Comparison of ENCODE assay signal across 23 cellular contexts in the genomic region with DNA sequence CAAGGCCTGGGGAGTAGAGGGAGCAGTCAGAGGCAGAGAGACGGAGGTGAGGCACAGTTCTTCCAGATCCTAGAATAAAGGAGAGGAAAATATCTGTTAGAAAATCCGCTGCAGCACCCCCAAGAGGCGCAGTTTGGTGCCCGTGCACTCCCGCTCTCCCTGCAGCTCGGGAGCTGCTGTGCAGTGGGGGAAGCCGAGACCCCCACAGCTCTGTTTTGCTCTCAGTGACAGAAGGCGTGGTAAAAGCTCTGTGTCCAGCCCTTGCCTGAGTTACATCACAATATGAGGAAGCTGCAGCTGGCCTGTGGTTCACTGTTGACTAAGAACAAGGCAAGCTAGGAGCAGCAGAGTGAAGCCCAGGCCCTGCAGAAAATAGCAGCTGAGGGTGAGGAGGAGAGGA.
DNase-seq lines count a peak whose midpoint lies in the region; ATAC-seq and TF ChIP-seq lines count a peak whose summit lies in the region.
"Had no signal": no experiment of that assay in that cellular context is flagged by ENCODE, and none has a peak within 500 bp of the region (broad histone marks: within the 10 kb centered on the region; RNA-seq: fewer than 3 reads in every experiment).

No MANE protein-coding gene starts in this region.

- peaks cover 0 to 1% (median 0%) of the 10 kb centered on the region in 11 donors for H3K9me3 ChIP-seq in heart right ventricle
- H3K9me3 ChIP-seq: left ventricle myocardium inferior, mucosa of descending colon had no signal

- H3K27ac ChIP-seq in heart right ventricle, result no peak overlapping the region
- H3K27ac ChIP-seq in RWPE1, result no peak overlapping the region
- H3K27ac ChIP-seq: C4-2B, left ventricle myocardium inferior, stomach, VCaP had no signal

- H3K4me3 Mint-ChIP-seq in glutamatergic neuron (ENCODE audit: unreplicated experiment), result no peak overlapping the region
- H3K4me3 Mint-ChIP-seq: brain; effector memory CD8-positive, alpha-beta T cell; type B pancreatic cell had no signal

- WGBS in heart right ventricle, 2 donors, result 35 to 37% methylated on average over 8 of the region's 8 CpGs

- H3K36me3 Mint-ChIP-seq in glutamatergic neuron (ENCODE audit: unreplicated experiment), result peaks cover 3% of the 10 kb centered on the region
- H3K36me3 Mint-ChIP-seq: brain, type B pancreatic cell had no signal

- peak overlapping the region; percentile 18 for H3K27ac Mint-ChIP-seq in glutamatergic neuron (ENCODE audit: unreplicated experiment)
- H3K27ac Mint-ChIP-seq: activated T-helper 2 cell treated with anti-CD3 and anti-CD28 coated beads, Interferon-gamma antibody, Interleukin-2, Interleukin-4, amounts not matched to agents 10 μg/mL and 5 μg/mL and 100 μg/mL, durations not matched to agents 14 hours and 24 hours and 36 hours; effector memory CD8-positive, alpha-beta T cell; type B pancreatic cell had no signal

- H3K27me3 Mint-ChIP-seq in glutamatergic neuron (ENCODE audit: unreplicated experiment), result peaks cover 5% of the 10 kb centered on the region

- no peaks in the 10 kb centered on the region for H3K4me1 ChIP-seq in heart right ventricle
- H3K4me1 ChIP-seq: left ventricle myocardium inferior, stomach had no signal

- no peak for ATAC-seq in Right ventricle myocardium inferior
- ATAC-seq in heart right ventricle, result no peak
- ATAC-seq in GM21619 (IDR thresholded peaks at IDR 0.05; ENCODE audit: unreplicated experiment), result no peak
- ATAC-seq: effector memory CD8-positive, alpha-beta T cell; mucosa of descending colon had no signal

- CTCF ChIA-PET in RWPE1 (lab: Yijun Ruan, JAX), result no interaction called here

- H3K4me1 Mint-ChIP-seq in glutamatergic neuron (ENCODE audit: low read depth, unreplicated experiment), result peaks cover 12% of the 10 kb centered on the region

- no peaks in the 10 kb centered on the region for H3K36me3 ChIP-seq in heart right ventricle
- H3K36me3 ChIP-seq: left ventricle myocardium inferior, stomach had no signal

- DNase-seq in Right ventricle myocardium inferior (ENCODE audit: missing footprints) (peak; percentile 15), heart right ventricle (no peak), NB4 (ENCODE audit: low read depth) (peak; percentile 66), glutamatergic neuron (peak; percentile 18), A172 (ENCODE audit: low spot score) (no peak), RWPE1 (ENCODE audit: low spot score) (no peak), HuH-7 (ENCODE audit: low spot score) (no peak)
- DNase-seq: activated CD8-positive, alpha-beta memory T cell treated with anti-CD3 and anti-CD28 coated beads, Interleukin-2, amount 50 U/mL, for 4 hours; effector memory CD8-positive, alpha-beta T cell; Karpas-422; left ventricle myocardium inferior; NCI-H1417; SHP77; stimulated activated CD4-positive, alpha-beta T cell treated with anti-CD3 and anti-CD28 coated beads, Interleukin-4, amount 100 ng/mL, for 4 hours; stomach; T-helper 2 cell had no signal

- no peak for TF ChIP-seq POLR2A in NB4 (IDR thresholded peaks at IDR 0.05; ENCODE audit: extremely low read depth, insufficient read length)

- TF ChIP-seq CTCF in heart right ventricle (IDR thresholded peaks at IDR 0.05) (no peak), NB4 (IDR thresholded peaks at IDR 0.05; ENCODE audit: low read depth, low read length) (no peak), glutamatergic neuron (IDR thresholded peaks at IDR 0.05; ENCODE audit: partially characterized antibody, unreplicated experiment) (no peak), RWPE1 (conservative IDR thresholded peaks at IDR 0.05; ENCODE audit: low read depth) (no peak)

- intact Hi-C loops in Right ventricle myocardium inferior (cut with DNase I), result no loop called here
- intact Hi-C loops in heart right ventricle (cut with DNase I), result no loop called here

- peaks cover 2% of the 10 kb centered on the region for H3K9me3 Mint-ChIP-seq in glutamatergic neuron (ENCODE audit: unreplicated experiment)
- H3K9me3 Mint-ChIP-seq: activated T-helper 2 cell treated with anti-CD3 and anti-CD28 coated beads, Interferon-gamma antibody, Interleukin-2, Interleukin-4, amounts not matched to agents 10 μg/mL and 5 μg/mL and 100 μg/mL, durations not matched to agents 14 hours and 24 hours and 36 hours; effector memory CD8-positive, alpha-beta T cell; type B pancreatic cell had no signal

- peaks cover 6 to 70% (median 38%) of the 10 kb centered on the region in 7 donors for H3K27me3 ChIP-seq in heart right ventricle

- H3K4me3 ChIP-seq in heart right ventricle (no peak overlapping the region), NB4 (ENCODE audit: low read depth, low read length) (no peak overlapping the region)
- H3K4me3 ChIP-seq: left ventricle myocardium inferior, mucosa of descending colon, stomach had no signal

- POLR2A ChIA-PET in RWPE1 (lab: Yijun Ruan, JAX; ENCODE audit: low non-redundant PET), result no interaction called here

Comparison
In these comparisons a context has a peak if more than half of its experiments do, and no peak if none do; other contexts are left out.
1. DNase-seq: peak in Right ventricle myocardium inferior (single experiment), NB4 (single experiment) and glutamatergic neuron (single experiment); none in heart right ventricle (0 of 2), A172 (single experiment), RWPE1 (single experiment) and HuH-7 (single experiment).